In the genomic region with DNA sequence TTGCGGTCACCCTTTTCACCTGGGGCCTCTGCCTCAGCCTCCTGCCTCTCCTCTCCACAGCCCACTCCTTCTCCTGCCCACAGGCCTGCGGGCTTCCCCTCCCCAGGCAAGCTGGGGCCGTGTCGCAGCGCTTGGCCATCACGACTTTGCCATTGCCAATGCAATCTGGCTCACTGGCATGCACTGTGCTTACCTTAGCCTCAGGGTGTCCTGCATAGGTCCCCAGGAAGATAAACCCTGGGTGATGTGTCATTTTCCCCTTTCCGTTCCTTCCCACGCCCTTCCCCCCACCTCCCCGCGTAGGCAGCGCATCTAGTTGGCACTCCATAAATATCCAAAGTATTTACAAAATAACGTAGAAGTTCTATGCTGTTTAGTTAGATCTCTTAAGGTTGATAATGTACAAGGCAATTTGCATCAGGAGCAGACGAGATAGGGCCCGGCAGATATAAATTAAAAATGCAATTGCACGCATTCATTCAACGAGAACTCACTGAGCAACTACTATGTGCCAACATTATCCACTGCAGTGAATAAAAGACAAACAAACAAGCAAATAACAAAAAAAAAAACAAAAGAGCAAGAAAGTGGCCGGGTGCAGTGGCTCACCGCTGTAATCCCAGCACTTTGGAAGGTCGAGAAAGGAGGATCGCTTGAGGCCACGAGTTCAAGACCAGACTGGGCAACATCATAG, we compare ENCODE assay signal across 8 cellular contexts. TPM values are rescaled to one million over a fixed set of nuclear protein-coding genes. Genes with fewer than 3 reads are reported as not detected.
DNase-seq lines count a peak whose midpoint lies in the region; TF ChIP-seq lines count a peak whose summit lies in the region.

No MANE protein-coding gene starts in this region.

- H3K79me2 ChIP-seq in parathyroid adenoma, result peaks cover 21% of the 10 kb centered on the region

- H3K4me3 ChIP-seq in Peyer's patch, result peak overlapping the region; percentile 84 to 98 (median 88)
- H3K4me3 ChIP-seq in epithelial cell of proximal tubule (ENCODE audit: low read depth, low read length), result peak overlapping the region; percentile 100
- peak overlapping the region; percentile 90 for H3K4me3 ChIP-seq in parathyroid adenoma (ENCODE audit: low read depth, low read length)

- H3K9me3 ChIP-seq in Peyer's patch, result no peaks in the 10 kb centered on the region
- H3K9me3 ChIP-seq in parathyroid adenoma (ENCODE audit: control insufficient read depth, low read length), result no peaks in the 10 kb centered on the region

- no peak for TF ChIP-seq POLR2A in Peyer's patch (IDR thresholded peaks at IDR 0.05)

- H2AFZ ChIP-seq in parathyroid adenoma, result peak overlapping the region; percentile 99

- H3K27ac ChIP-seq in Peyer's patch, result peak overlapping the region in 3 of 4 donors; percentile 79 to 89 (median 86)
- no peak overlapping the region for H3K27ac ChIP-seq in parathyroid adenoma

- TF ChIP-seq CTCF in Peyer's patch (IDR thresholded peaks at IDR 0.05) (no peak), epithelial cell of proximal tubule (conservative IDR thresholded peaks at IDR 0.05; ENCODE audit: low read depth, low read length) (no peak), parathyroid adenoma (IDR thresholded peaks at IDR 0.05) (no peak)

- H3K4me1 ChIP-seq in Peyer's patch (peaks cover 3 to 25% (median 8%) of the 10 kb centered on the region in 4 donors), parathyroid adenoma (peaks cover 5% of the 10 kb centered on the region)

- H3K27me3 ChIP-seq in Peyer's patch, result no peaks in the 10 kb centered on the region
- no peaks in the 10 kb centered on the region for H3K27me3 ChIP-seq in parathyroid adenoma (ENCODE audit: control insufficient read depth, insufficient read depth, low read length)

- peak; percentile 16 for DNase-seq in ELF-1 (ENCODE audit: low read depth, low spot score)
- no peak for DNase-seq in Peyer's patch
- DNase-seq in epithelial cell of proximal tubule (ENCODE audit: low read depth), result no peak
- no peak for DNase-seq in activated CD8-positive, alpha-beta memory T cell treated with anti-CD3 and anti-CD28 coated beads for 24 hours
- no peak for DNase-seq in activated effector memory CD4-positive, alpha-beta T cell treated with anti-CD3 and anti-CD28 coated beads, Interleukin-2, amount 50 U/mL, for 16 hours
- no peak for DNase-seq in pons (ENCODE audit: low spot score)
- no peak for DNase-seq in GM19240 (ENCODE audit: insufficient read length, low spot score)

- peaks cover 0 to 22% (median 0%) of the 10 kb centered on the region in 3 donors for H3K36me3 ChIP-seq in Peyer's patch
- H3K36me3 ChIP-seq in parathyroid adenoma (ENCODE audit: control insufficient read depth, insufficient read depth, low read length), result no peaks in the 10 kb centered on the region

- peak overlapping the region; percentile 80 for H3K4me2 ChIP-seq in parathyroid adenoma (ENCODE audit: low read length)

- H3K9ac ChIP-seq in parathyroid adenoma, result peak overlapping the region; percentile 87

RNA-seq across cellular contexts. Expression of a gene that starts 1.0 kb away (rescaled TPM):
- total RNA-seq in Peyer's patch (100 to 1,000 TPM; 120 to 220 (median 176) TPM), epithelial cell of proximal tubule (123 and 124 TPM in 2 replicates)

RNA-seq across cellular contexts. Expression of a gene that starts 30.2 kb away (rescaled TPM):
- total RNA-seq in Peyer's patch (10 to 100 TPM; 22.2 to 29.7 (median 24.2) TPM), epithelial cell of proximal tubule (40.3 and 43.0 TPM in 2 replicates)
